Comparison of ENCODE assay signal across 13 cellular contexts in genomic region chr6:39226606-39227300, GRCh38. TPM values are rescaled to one million over a fixed set of nuclear protein-coding genes. Genes with fewer than 3 reads are reported as not detected.
DNase-seq lines count a peak whose midpoint lies in the region; ATAC-seq, FAIRE-seq and TF ChIP-seq lines count a peak whose summit lies in the region.
"Had no signal": no experiment of that assay in that cellular context is flagged by ENCODE, and none has a peak within 500 bp of the region (broad histone marks: within the 10 kb centered on the region; RNA-seq: fewer than 3 reads in every experiment).

No MANE protein-coding gene starts in this region.

- no peak for FAIRE-seq in kidney (lab: Jason Lieb, UNC)

- H3K4me1 Mint-ChIP-seq in activated T-cell treated with anti-CD3 and anti-CD28 coated beads, Interleukin-2, amount 50 U/mL, for 4 hours (ENCODE audit: low read depth), result peaks cover 70% of the 10 kb centered on the region
- peaks cover 35% of the 10 kb centered on the region for H3K4me1 Mint-ChIP-seq in activated T-helper 17 cell treated with anti-CD3 and anti-CD28 coated beads, Interleukin-2, amount 50 U/mL, for 72 hours

- peak overlapping the region; percentile 87 to 92 for H3K4me3 ChIP-seq in kidney (ENCODE audit: low read length in 2 of 2)
- peak overlapping the region; percentile 48 for H3K4me3 ChIP-seq in suprapubic skin
- H3K4me3 ChIP-seq: heart left ventricle had no signal

- peak overlapping the region; percentile 88 for H3K4me3 Mint-ChIP-seq in activated T-cell treated with anti-CD3 and anti-CD28 coated beads, Interleukin-2, amount 50 U/mL, for 4 hours
- H3K4me3 Mint-ChIP-seq in activated T-helper 17 cell treated with anti-CD3 and anti-CD28 coated beads, Interleukin-2, amount 50 U/mL, for 72 hours, result peak overlapping the region; percentile 83
- H3K4me3 Mint-ChIP-seq: activated B cell treated with CpG ODN at 0.5 μM for 24 hours had no signal

- H3K9ac ChIP-seq in kidney (ENCODE audit: low read length in 2 of 2), result peak overlapping the region in 1 of 2 donors; percentile 80

- DNase-seq in activated T-cell treated with anti-CD3 and anti-CD28 coated beads, Interleukin-2, amount 50 U/mL, for 4 hours, result no peak
- DNase-seq in activated T-cell treated with anti-CD3 and anti-CD28 coated beads, Interleukin-2, amount 50 U/mL, for 48 hours, result no peak
- DNase-seq in kidney (no peak), suprapubic skin (ENCODE audit: low spot score in 2 of 2) (no peak)
- DNase-seq in central memory CD4-positive, alpha-beta T cell, result no peak
- DNase-seq: activated B cell treated with CpG ODN at 0.5 μM for 24 hours, trophoblast cell had no signal

- no peak for ATAC-seq in activated T-cell treated with anti-CD3 and anti-CD28 coated beads, Interleukin-2, amount 50 U/mL, for 4 hours
- no peak for ATAC-seq in activated T-helper 17 cell treated with anti-CD3 and anti-CD28 coated beads, Interleukin-2, amount 50 U/mL, for 72 hours (replicated peaks)
- ATAC-seq in GM19397 (IDR thresholded peaks at IDR 0.05; ENCODE audit: unreplicated experiment) (no peak), HG03460 (IDR thresholded peaks at IDR 0.05; ENCODE audit: unreplicated experiment) (no peak)
- ATAC-seq: heart left ventricle had no signal

- H3K36me3 Mint-ChIP-seq in activated T-cell treated with anti-CD3 and anti-CD28 coated beads, Interleukin-2, amount 50 U/mL, for 4 hours (ENCODE audit: insufficient read depth), result peaks cover 12% of the 10 kb centered on the region
- H3K36me3 Mint-ChIP-seq in activated T-helper 17 cell treated with anti-CD3 and anti-CD28 coated beads, Interleukin-2, amount 50 U/mL, for 72 hours (ENCODE audit: low read depth), result peaks cover 19% of the 10 kb centered on the region

- no peaks in the 10 kb centered on the region for H3K27me3 Mint-ChIP-seq in activated T-cell treated with anti-CD3 and anti-CD28 coated beads, Interleukin-2, amount 50 U/mL, for 4 hours (ENCODE audit: low read depth)
- peaks cover 10% of the 10 kb centered on the region for H3K27me3 Mint-ChIP-seq in activated T-helper 17 cell treated with anti-CD3 and anti-CD28 coated beads, Interleukin-2, amount 50 U/mL, for 72 hours

- no peak for TF ChIP-seq CTCF in kidney (IDR thresholded peaks at IDR 0.05; ENCODE audit: borderline replicate concordance, extremely low read depth, insufficient read depth)
- no peak for TF ChIP-seq CTCF in suprapubic skin (IDR thresholded peaks at IDR 0.05)

- H3K36me3 ChIP-seq in kidney (ENCODE audit: control insufficient read depth in 1 of 2, insufficient read depth in 2 of 2, low read length in 2 of 2), result peaks cover 0 to 18% of the 10 kb centered on the region in 2 donors
- no peaks in the 10 kb centered on the region for H3K36me3 ChIP-seq in suprapubic skin
- H3K36me3 ChIP-seq: heart left ventricle, right atrium auricular region had no signal

- H3K9me3 Mint-ChIP-seq in activated T-cell treated with anti-CD3 and anti-CD28 coated beads, Interleukin-2, amount 50 U/mL, for 4 hours, result no peaks in the 10 kb centered on the region
- H3K9me3 Mint-ChIP-seq in activated T-helper 17 cell treated with anti-CD3 and anti-CD28 coated beads, Interleukin-2, amount 50 U/mL, for 72 hours, result no peaks in the 10 kb centered on the region
- H3K9me3 Mint-ChIP-seq: activated B cell treated with CpG ODN at 0.5 μM for 24 hours had no signal

- intact Hi-C loops in kidney (cut with DNase I), result no loop called here

- H3K27ac ChIP-seq in kidney (ENCODE audit: low read depth in 2 of 2, low read length in 2 of 2), result peak overlapping the region; percentile 25 to 32
- H3K27ac ChIP-seq in suprapubic skin, result peak overlapping the region; percentile 11
- H3K27ac ChIP-seq: right atrium auricular region had no signal

- H3K9me3 ChIP-seq in kidney (ENCODE audit: control insufficient read depth in 1 of 2, low read length in 2 of 2) (no peaks in the 10 kb centered on the region), suprapubic skin (no peaks in the 10 kb centered on the region)
- H3K9me3 ChIP-seq: heart left ventricle, right atrium auricular region had no signal

- no peak for TF ChIP-seq POLR2A in suprapubic skin (IDR thresholded peaks at IDR 0.05)

- 41% methylated on average over 11 of the region's 11 CpGs for WGBS in suprapubic skin

- peaks cover 20% of the 10 kb centered on the region for H3K27me3 ChIP-seq in suprapubic skin

- TF ChIP-seq EP300 in suprapubic skin (IDR thresholded peaks at IDR 0.05), result no peak

- H3K4me1 ChIP-seq in kidney (ENCODE audit: control insufficient read depth in 1 of 2, insufficient read depth in 1 of 2, low read depth in 1 of 2, low read length in 2 of 2) (peaks cover 11 to 25% of the 10 kb centered on the region in 2 donors), suprapubic skin (peaks cover 20% of the 10 kb centered on the region)

- peak overlapping the region; percentile 65 for H3K27ac Mint-ChIP-seq in activated T-helper 17 cell treated with anti-CD3 and anti-CD28 coated beads, Interleukin-2, amount 50 U/mL, for 72 hours
- H3K27ac Mint-ChIP-seq: activated B cell treated with CpG ODN at 0.5 μM for 24 hours had no signal

RNA-seq across cellular contexts. Expression of gene KCNK5, which starts 2.5 kb away (rescaled TPM):
- total RNA-seq in activated T-cell treated with anti-CD3 and anti-CD28 coated beads, Interleukin-2, amount 50 U/mL, for 4 hours, result 10 to 100 TPM; 21.3 to 22.9 (median 22.2) TPM
- 1 to 10 TPM; 6.1 to 8.9 TPM for total RNA-seq in activated T-helper 17 cell treated with anti-CD3 and anti-CD28 coated beads, Interleukin-2, amount 50 U/mL, for 72 hours
- total RNA-seq in kidney, result 77.0 TPM
- polyA plus RNA-seq in kidney (ENCODE audit: insufficient read depth, low read depth, low replicate concordance), result 48.4 TPM
- 10 to 100 TPM; 18.6 to 43.9 (median 26.3) TPM for total RNA-seq in suprapubic skin
- total RNA-seq: activated B cell treated with CpG ODN at 0.5 μM for 24 hours had no signal
- polyA plus RNA-seq: AG04450 had no signal
